In genomic region chr9:130049431-130050210, GRCh38 we compare ENCODE assay signal across 23 cellular contexts. TPM values are rescaled to one million over a fixed set of nuclear protein-coding genes. Genes with fewer than 3 reads are reported as not detected.
DNase-seq lines count a peak whose midpoint lies in the region; ATAC-seq, FAIRE-seq and TF ChIP-seq lines count a peak whose summit lies in the region.
"Had no signal": no experiment of that assay in that cellular context is flagged by ENCODE, and none has a peak within 500 bp of the region (broad histone marks: within the 10 kb centered on the region; RNA-seq: fewer than 3 reads in every experiment).

No MANE protein-coding gene starts in this region.

- TF ChIP-seq POLR2A in endothelial cell of umbilical vein (IDR thresholded peaks at IDR 0.05; ENCODE audit: low read depth, low read length) (no peak), thyroid gland (IDR thresholded peaks at IDR 0.05) (no peak)

- no peak for TF ChIP-seq CTCF in cardiac muscle cell (IDR thresholded peaks at IDR 0.05; ENCODE audit: low read depth, low read length)
- no peak for TF ChIP-seq CTCF in left ventricle myocardium inferior (IDR thresholded peaks at IDR 0.05; ENCODE audit: borderline replicate concordance)
- no peak for TF ChIP-seq CTCF in endothelial cell of umbilical vein (IDR thresholded peaks at IDR 0.05; ENCODE audit: extremely low read depth in 1 of 2, insufficient read depth in 1 of 2, low read depth in 1 of 2, low read length in 2 of 2)
- no peak for TF ChIP-seq CTCF in thyroid gland (IDR thresholded peaks at IDR 0.05)

- intact Hi-C loops in left ventricle myocardium inferior (cut with micrococcal nuclease) (no loop called here), endothelial cell of umbilical vein (cut with micrococcal nuclease) (no loop called here), thyroid gland (cut with DNase I) (no loop called here)

- H3K27me3 Mint-ChIP-seq in T-cell: no peaks in the 10 kb centered on the region

- peak; percentile 21 for FAIRE-seq in endothelial cell of umbilical vein (lab: Jason Lieb, UNC)
- FAIRE-seq: GM12878, RCC 7860 had no signal

- WGBS in thyroid gland, 2 donors: 40 to 43% methylated on average over 11 of the region's 11 CpGs

- in situ Hi-C loops in HAP-1 (cut with MboI; ENCODE audit: low sequenced_read_pairs): no loop called here

- CTCF ChIA-PET in T-cell (lab: Charles Lee): interaction anchor here in 1 of 2 donors (0.7 to 1.0 kb wide), 2 partner anchors 21 to 113 kb away, joined by 4 to 6 read pairs; no protein-coding TSS in a partner anchor
- CTCF ChIA-PET in endothelial cell of umbilical vein (lab: Charles Lee): interaction anchor here (0.9 to 1.0 kb wide), 2 partner anchors 14 to 186 kb away, joined by 3 read pairs; no protein-coding TSS in a partner anchor

- H3K4me1 ChIP-seq in cardiac muscle cell (ENCODE audit: low read depth) (peaks cover 16% of the 10 kb centered on the region), left ventricle myocardium inferior (peaks cover 45% of the 10 kb centered on the region), endothelial cell of umbilical vein (ENCODE audit: control insufficient read depth, extremely low read depth, insufficient read depth, low read length) (peaks cover 26% of the 10 kb centered on the region), thyroid gland (peaks cover 47 to 54% of the 10 kb centered on the region in 2 donors), HAP-1 (peaks cover 16% of the 10 kb centered on the region)
- H3K4me1 ChIP-seq: BE2C had no signal

- H3K4me3 Mint-ChIP-seq in T-cell: no peak overlapping the region
- H3K4me3 Mint-ChIP-seq: H9 had no signal

- BruUV-seq in endothelial cell of umbilical vein (replicated peaks; lab: Mats Ljungman, UMichigan): no TSS peak

- POLR2A ChIA-PET in T-cell (lab: Charles Lee) (interaction anchor here in 1 of 2 donors (0.8 kb wide), 1 partner anchor 18 kb away, joined by 4 read pairs; no protein-coding TSS in a partner anchor), endothelial cell of umbilical vein (lab: Charles Lee) (no interaction called here)

- H3K9ac ChIP-seq in endothelial cell of umbilical vein (replicated peaks; ENCODE audit: extremely low read depth, insufficient read depth, low read length): no peak overlapping the region

- no peak for ATAC-seq in T-cell (replicated peaks in 1 of 4)
- ATAC-seq in HG03457 (IDR thresholded peaks at IDR 0.05; ENCODE audit: unreplicated experiment): no peak

- no peak overlapping the region for H2AFZ ChIP-seq in endothelial cell of umbilical vein (ENCODE audit: low read depth, low read length)

- peak overlapping the region; percentile 33 to 79 for H3K27ac Mint-ChIP-seq in T-cell

- peak overlapping the region; percentile 51 for H3K27ac ChIP-seq in cardiac muscle cell
- H3K27ac ChIP-seq in left ventricle myocardium inferior (replicated peaks): no peak overlapping the region
- H3K27ac ChIP-seq in endothelial cell of umbilical vein (ENCODE audit: insufficient read depth, low read depth, low read length): no peak overlapping the region
- H3K27ac ChIP-seq in thyroid gland: peak overlapping the region; percentile 86 to 98 (median 91)
- H3K27ac ChIP-seq: SJCRH30 had no signal

- no peaks in the 10 kb centered on the region for H4K20me1 ChIP-seq in endothelial cell of umbilical vein (replicated peaks; ENCODE audit: control insufficient read depth, extremely low read depth, insufficient read depth, low read length)

- H3K36me3 Mint-ChIP-seq in T-cell: no peaks in the 10 kb centered on the region

- no peak overlapping the region for H3K4me2 ChIP-seq in endothelial cell of umbilical vein (ENCODE audit: insufficient read depth, low read length)

- DNase-seq in cardiac muscle cell (ENCODE audit: low read depth in 1 of 2, low spot score in 1 of 2): no peak
- no peak for DNase-seq in left ventricle myocardium inferior
- DNase-seq in T-cell: no peak
- no peak for DNase-seq in endothelial cell of umbilical vein (ENCODE audit: low read depth, low spot score)
- DNase-seq in thyroid gland: peak; percentile 58 to 63
- no peak for DNase-seq in HAP-1 (ENCODE audit: low spot score in 2 of 2)
- no peak for DNase-seq in activated CD4-positive, alpha-beta T cell treated with anti-CD3 and anti-CD28 coated beads, Interleukin-2, amount 50 U/mL, for 4 hours
- DNase-seq: BE2C, Caco-2, DMS 273 treated with DMSO at 0.1 percent for 48 hours, DND-41, H9, KG1, NCI-H1092, NCI-H1436 treated with DMSO at 0.1 percent for 48 hours, NCI-H1930, NCI-H510A treated with DMSO at 0.1 percent for 48 hours, NCI-H82, OCI-M1, SJCRH30 had no signal

- H3K79me2 ChIP-seq in endothelial cell of umbilical vein (ENCODE audit: control insufficient read depth, insufficient read depth, low read length): peaks cover 14% of the 10 kb centered on the region

- H3K36me3 ChIP-seq in cardiac muscle cell (no peaks in the 10 kb centered on the region), left ventricle myocardium inferior (no peaks in the 10 kb centered on the region), endothelial cell of umbilical vein (ENCODE audit: control insufficient read depth in 2 of 2, extremely low read depth in 1 of 2, insufficient read depth in 2 of 2, low read length in 2 of 2) (no peaks in the 10 kb centered on the region), thyroid gland (no peaks in the 10 kb centered on the region), HAP-1 (replicated peaks) (peaks cover 2% of the 10 kb centered on the region; the same call in 1 of the 2 replicates)
- H3K36me3 ChIP-seq: BE2C had no signal

- H3K9me3 ChIP-seq in cardiac muscle cell (ENCODE audit: low read depth): no peaks in the 10 kb centered on the region
- H3K9me3 ChIP-seq in left ventricle myocardium inferior (replicated peaks): no peaks in the 10 kb centered on the region
- H3K9me3 ChIP-seq in endothelial cell of umbilical vein (replicated peaks; ENCODE audit: control insufficient read depth, insufficient read depth, low read length): no peaks in the 10 kb centered on the region
- H3K9me3 ChIP-seq in thyroid gland: no peaks in the 10 kb centered on the region
- H3K9me3 ChIP-seq in HAP-1: no peaks in the 10 kb centered on the region
- H3K9me3 ChIP-seq: BE2C, Caco-2, SJCRH30 had no signal

- peaks cover 36 to 41% (median 38%) of the 10 kb centered on the region in 3 donors for H3K4me1 Mint-ChIP-seq in T-cell

- H3K27me3 ChIP-seq in cardiac muscle cell (no peaks in the 10 kb centered on the region), left ventricle myocardium inferior (ENCODE audit: low read depth) (no peaks in the 10 kb centered on the region), endothelial cell of umbilical vein (ENCODE audit: control insufficient read depth in 2 of 2, insufficient read depth in 2 of 2, low read length in 2 of 2) (no peaks in the 10 kb centered on the region), thyroid gland (no peaks in the 10 kb centered on the region), HAP-1 (ENCODE audit: low read depth) (no peaks in the 10 kb centered on the region)
- H3K27me3 ChIP-seq: BE2C, SJCRH30 had no signal

- no peaks in the 10 kb centered on the region for H3K9me1 ChIP-seq in endothelial cell of umbilical vein (replicated peaks; ENCODE audit: control insufficient read depth, extremely low read depth, insufficient read depth, low read length)

- H3K9me3 Mint-ChIP-seq in T-cell: no peaks in the 10 kb centered on the region
- H3K9me3 Mint-ChIP-seq: H9 had no signal

- dilution Hi-C loops in endothelial cell of umbilical vein (cut with MboI; ENCODE audit: extremely low pct_ligation_motif_present, low sequenced_read_pairs): no loop called here

- no peak overlapping the region for H3K4me3 ChIP-seq in cardiac muscle cell
- H3K4me3 ChIP-seq in left ventricle myocardium inferior: no peak overlapping the region
- H3K4me3 ChIP-seq in endothelial cell of umbilical vein (replicated peaks in 1 of 3; ENCODE audit: insufficient read depth in 1 of 3, low read depth in 1 of 3, low read length in 3 of 3): no peak overlapping the region
- no peak overlapping the region for H3K4me3 ChIP-seq in thyroid gland (replicated peaks in 1 of 3)
- H3K4me3 ChIP-seq in HAP-1: no peak overlapping the region
- H3K4me3 ChIP-seq: GM12878, SJCRH30 had no signal

TF ChIP-seq in endothelial cell of umbilical vein, 7 proteins besides CTCF, POLR2A, EP300 and RAD21 (continues in another document):
- TF ChIP-seq EZH2 (IDR thresholded peaks at IDR 0.05; ENCODE audit: borderline replicate concordance, low read depth, low read length, severe bottlenecking) (no peak), POLR2AphosphoS5 (IDR thresholded peaks at IDR 0.05; ENCODE audit: insufficient read depth, low read depth, low read length) (no peak), MYC (IDR thresholded peaks at IDR 0.05; ENCODE audit: low read depth, low read length) (no peak), FOS (IDR thresholded peaks at IDR 0.05; ENCODE audit: borderline replicate concordance, insufficient read depth, low read length) (no peak), JUN (IDR thresholded peaks at IDR 0.05; ENCODE audit: borderline replicate concordance, insufficient read depth, insufficient read length, low read depth) (no peak)

RNA-seq across cellular contexts. Expression of gene GPR107, which starts 4.1 kb away (rescaled TPM):
- total RNA-seq in cardiac muscle cell (19.7 and 23.9 TPM in 2 replicates), left ventricle myocardium inferior (23.3 TPM), T-cell (10 to 100 TPM; 21.3 to 29.1 (median 22.1) TPM), endothelial cell of umbilical vein (38.9 and 41.5 TPM in 2 replicates), thyroid gland (10 to 100 TPM; 43.5 to 65.6 (median 58.7) TPM)
- polyA plus RNA-seq in cardiac muscle cell (12.3 and 15.0 TPM in 2 replicates), endothelial cell of umbilical vein (25.9 and 27.2 TPM in 2 replicates)
- 23.8 and 25.4 TPM in 2 replicates for polyA plus RNA-seq in endothelial cell of umbilical vein (2011; cell fraction: cytosol; rRNA removed)
- 38.0 and 38.7 TPM in 2 replicates for polyA plus RNA-seq in endothelial cell of umbilical vein (2011; cell fraction: nucleus; rRNA removed)
- 35.1 and 36.8 TPM in 2 replicates for polyA plus RNA-seq in endothelial cell of umbilical vein (2012)
- polyA minus RNA-seq in endothelial cell of umbilical vein: 47.9 and 53.6 TPM in 2 replicates
- polyA minus RNA-seq in endothelial cell of umbilical vein (2011; cell fraction: cytosol; rRNA and poly(A)+ RNA removed): 22.6 TPM
- 40.5 and 45.3 TPM in 2 replicates for polyA minus RNA-seq in endothelial cell of umbilical vein (2011; cell fraction: nucleus; rRNA and poly(A)+ RNA removed)

RNA-seq across cellular contexts. Expression of gene FNBP1, which starts 6.6 kb away (rescaled TPM):
- 24.2 and 37.9 TPM in 2 replicates for total RNA-seq in cardiac muscle cell
- 20.5 and 23.6 TPM in 2 replicates for polyA plus RNA-seq in cardiac muscle cell
- 20.5 TPM for total RNA-seq in left ventricle myocardium inferior
- total RNA-seq in T-cell: 100 to 1,000 TPM; 166 to 211 (median 182) TPM
- total RNA-seq in endothelial cell of umbilical vein: 36.2 and 43.9 TPM in 2 replicates
- 7.7 and 10.9 TPM in 2 replicates for polyA plus RNA-seq in endothelial cell of umbilical vein
- polyA plus RNA-seq in endothelial cell of umbilical vein (2011; cell fraction: cytosol; rRNA removed): 12.9 and 13.1 TPM in 2 replicates
- polyA plus RNA-seq in endothelial cell of umbilical vein (2011; cell fraction: nucleus; rRNA removed): 17.9 and 18.7 TPM in 2 replicates
- polyA plus RNA-seq in endothelial cell of umbilical vein (2012): 14.3 and 20.1 TPM in 2 replicates
- 17.1 and 19.3 TPM in 2 replicates for polyA minus RNA-seq in endothelial cell of umbilical vein
- 16.2 TPM for polyA minus RNA-seq in endothelial cell of umbilical vein (2011; cell fraction: cytosol; rRNA and poly(A)+ RNA removed)
- polyA minus RNA-seq in endothelial cell of umbilical vein (2011; cell fraction: nucleus; rRNA and poly(A)+ RNA removed): 28.4 and 34.7 TPM in 2 replicates
- 10 to 100 TPM; 55.8 to 78.5 (median 76.0) TPM for total RNA-seq in thyroid gland

Comparison
In these comparisons a context has a peak if more than half of its experiments do, and no peak if none do; other contexts are left out.
1. H3K27ac ChIP-seq: peak in cardiac muscle cell (single experiment) and thyroid gland (3 of 3); none in left ventricle myocardium inferior (single experiment) and endothelial cell of umbilical vein (single experiment).
2. DNase-seq: peak in thyroid gland (2 of 2); none in cardiac muscle cell (0 of 2), left ventricle myocardium inferior (single experiment), T-cell (0 of 34), endothelial cell of umbilical vein (single experiment), HAP-1 (0 of 2) and activated CD4-positive, alpha-beta T cell treated with anti-CD3 and anti-CD28 coated beads, Interleukin-2, amount 50 U/mL, for 4 hours (0 of 2).